Comparison of ENCODE assay signal across 24 cellular contexts in the genomic region with DNA sequence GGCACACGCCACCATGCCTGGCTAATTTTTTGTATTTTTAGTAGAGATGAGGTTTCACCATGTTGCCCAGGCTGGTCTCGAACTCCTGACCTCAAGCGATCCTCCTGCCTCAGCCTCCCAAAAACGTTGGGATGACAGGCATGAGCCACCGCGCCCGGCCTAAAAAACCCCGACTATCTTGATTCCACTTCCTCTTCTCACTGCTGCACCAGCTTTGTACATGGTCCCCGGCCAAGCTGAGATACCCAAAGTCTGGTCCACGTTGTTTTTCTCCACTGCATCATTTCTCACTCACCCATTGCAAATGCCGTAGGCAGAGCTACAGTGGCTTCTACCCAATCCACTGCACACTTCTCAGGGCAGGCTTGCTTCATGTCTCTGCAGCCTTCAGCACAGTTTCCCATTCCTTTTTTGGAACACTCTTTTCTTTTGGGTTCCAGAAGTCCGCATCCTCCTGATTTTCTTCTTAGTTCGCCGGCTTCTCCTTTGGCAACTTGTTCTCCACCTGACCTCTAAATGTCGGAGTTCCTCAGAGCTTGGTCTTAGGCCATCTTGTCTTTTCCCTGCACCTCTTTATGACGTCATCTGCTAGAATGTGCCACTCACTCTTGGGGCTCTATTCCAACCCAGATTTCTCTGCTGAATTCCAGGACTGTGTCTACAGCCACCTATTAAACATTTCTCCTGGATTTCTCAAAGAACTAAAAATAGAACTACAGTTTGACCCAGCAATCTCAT. TPM values are rescaled to one million over a fixed set of nuclear protein-coding genes. Genes with fewer than 3 reads are reported as not detected.
DNase-seq lines count a peak whose midpoint lies in the region; ATAC-seq and TF ChIP-seq lines count a peak whose summit lies in the region.
"Had no signal": no experiment of that assay in that cellular context is flagged by ENCODE, and none has a peak within 500 bp of the region (broad histone marks: within the 10 kb centered on the region; RNA-seq: fewer than 3 reads in every experiment).

No MANE protein-coding gene starts in this region.

- no peak overlapping the region for H3K27ac Mint-ChIP-seq in natural killer cell treated with Interleukin-12 subunit alpha and Interleukin-12 subunit beta and Interleukin-15 and Interleukin-18, amount 100 ng/mL, for 72 hours
- H3K27ac Mint-ChIP-seq in natural killer cell (no peak overlapping the region), memory B cell (no peak overlapping the region)
- no peak overlapping the region for H3K27ac Mint-ChIP-seq in stimulated activated naive CD8-positive, alpha-beta T cell treated with anti-CD3 and anti-CD28 coated beads, Interleukin-15, amount 100 ng/mL, for 72 hours

- no peaks in the 10 kb centered on the region for H3K4me1 Mint-ChIP-seq in natural killer cell treated with Interleukin-12 subunit alpha and Interleukin-12 subunit beta and Interleukin-15 and Interleukin-18, amount 100 ng/mL, for 72 hours (ENCODE audit: low read depth in 2 of 2)
- H3K4me1 Mint-ChIP-seq in natural killer cell (no peaks in the 10 kb centered on the region), memory B cell (peaks cover 5% of the 10 kb centered on the region)
- H3K4me1 Mint-ChIP-seq in stimulated activated naive CD8-positive, alpha-beta T cell treated with anti-CD3 and anti-CD28 coated beads, Interleukin-15, amount 100 ng/mL, for 72 hours = peaks cover under 1% of the 10 kb centered on the region
- H3K4me1 Mint-ChIP-seq: CD8-positive, alpha-beta memory T cell had no signal

- no peak for ATAC-seq in natural killer cell treated with Interleukin-12 subunit alpha and Interleukin-12 subunit beta and Interleukin-15 and Interleukin-18, amount 100 ng/mL, for 72 hours
- no peak for ATAC-seq in natural killer cell
- ATAC-seq in memory B cell (ENCODE audit: low read depth) = peak; percentile 59
- no peak for ATAC-seq in stimulated activated naive CD8-positive, alpha-beta T cell treated with anti-CD3 and anti-CD28 coated beads, Interleukin-15, amount 100 ng/mL, for 72 hours
- ATAC-seq in GM21515 (IDR thresholded peaks at IDR 0.05; ENCODE audit: unreplicated experiment) = no peak
- ATAC-seq: Right ventricle myocardium inferior had no signal

- H3K27me3 Mint-ChIP-seq in natural killer cell treated with Interleukin-12 subunit alpha and Interleukin-12 subunit beta and Interleukin-15 and Interleukin-18, amount 100 ng/mL, for 72 hours = peaks cover 0 to 8% of the 10 kb centered on the region in 2 donors
- H3K27me3 Mint-ChIP-seq in natural killer cell (ENCODE audit: low read depth in 2 of 2) (no peaks in the 10 kb centered on the region), memory B cell (peaks cover 6% of the 10 kb centered on the region)
- H3K27me3 Mint-ChIP-seq in stimulated activated naive CD8-positive, alpha-beta T cell treated with anti-CD3 and anti-CD28 coated beads, Interleukin-15, amount 100 ng/mL, for 72 hours = no peaks in the 10 kb centered on the region
- H3K27me3 Mint-ChIP-seq: CD8-positive, alpha-beta memory T cell had no signal

- H3K4me3 Mint-ChIP-seq in natural killer cell treated with Interleukin-12 subunit alpha and Interleukin-12 subunit beta and Interleukin-15 and Interleukin-18, amount 100 ng/mL, for 72 hours = no peak overlapping the region
- H3K4me3 Mint-ChIP-seq in natural killer cell = no peak overlapping the region
- H3K4me3 Mint-ChIP-seq in memory B cell = no peak overlapping the region
- H3K4me3 Mint-ChIP-seq in stimulated activated naive CD8-positive, alpha-beta T cell treated with anti-CD3 and anti-CD28 coated beads, Interleukin-15, amount 100 ng/mL, for 72 hours = no peak overlapping the region
- H3K4me3 Mint-ChIP-seq: H9 had no signal

- no peaks in the 10 kb centered on the region for H3K36me3 Mint-ChIP-seq in natural killer cell treated with Interleukin-12 subunit alpha and Interleukin-12 subunit beta and Interleukin-15 and Interleukin-18, amount 100 ng/mL, for 72 hours
- H3K36me3 Mint-ChIP-seq in natural killer cell (no peaks in the 10 kb centered on the region), memory B cell (no peaks in the 10 kb centered on the region)
- H3K36me3 Mint-ChIP-seq: CD8-positive, alpha-beta memory T cell had no signal

- DNase-seq in natural killer cell treated with Interleukin-12 subunit alpha and Interleukin-12 subunit beta and Interleukin-15 and Interleukin-18, amount 100 ng/mL, for 72 hours (ENCODE audit: low spot score) = peak; percentile 29
- DNase-seq in natural killer cell (no peak), RPMI8226 (peak; percentile 54), memory B cell (ENCODE audit: low spot score in 2 of 2) (no peak)
- DNase-seq in stimulated activated naive CD8-positive, alpha-beta T cell treated with anti-CD3 and anti-CD28 coated beads, Interleukin-15, amount 100 ng/mL, for 72 hours = no peak
- DNase-seq in activated naive CD4-positive, alpha-beta T cell (lab: John Stamatoyannopoulos, UW) = no peak
- DNase-seq: 8988T; C1 segment of cervical spinal cord; CD8-positive, alpha-beta memory T cell; GDM1; GM23248; H9; MG63; NCI-H1105 treated with DMSO at 0.1 percent for 48 hours; NCI-H2029 treated with DMSO at 0.1 percent for 48 hours; NCI-H345; NCI-H524; NCI-H774; OCI-M1 had no signal

- intact Hi-C loops in natural killer cell (cut with micrococcal nuclease) = no loop called here

- TF ChIP-seq CTCF in natural killer cell (IDR thresholded peaks at IDR 0.05) = no peak

- H3K9me3 Mint-ChIP-seq in natural killer cell treated with Interleukin-12 subunit alpha and Interleukin-12 subunit beta and Interleukin-15 and Interleukin-18, amount 100 ng/mL, for 72 hours = no peaks in the 10 kb centered on the region
- H3K9me3 Mint-ChIP-seq in natural killer cell (no peaks in the 10 kb centered on the region), memory B cell (peaks cover 1% of the 10 kb centered on the region)
- H3K9me3 Mint-ChIP-seq in stimulated activated naive CD8-positive, alpha-beta T cell treated with anti-CD3 and anti-CD28 coated beads, Interleukin-15, amount 100 ng/mL, for 72 hours = peaks cover 0 to 4% of the 10 kb centered on the region in 2 donors
- H3K9me3 Mint-ChIP-seq: CD8-positive, alpha-beta memory T cell; H9 had no signal

RNA-seq across cellular contexts. Expression of a gene that starts 6.0 kb away (rescaled TPM):
- total RNA-seq in natural killer cell treated with Interleukin-12 subunit alpha and Interleukin-12 subunit beta and Interleukin-15 and Interleukin-18, amount 100 ng/mL, for 72 hours = 100 to 1,000 TPM; 345 to 348 TPM
- 100 to 1,000 TPM; 194 to 227 (median 212) TPM for total RNA-seq in natural killer cell

RNA-seq across cellular contexts. Expression of a gene that starts 11.3 kb away (rescaled TPM):
- total RNA-seq in natural killer cell treated with Interleukin-12 subunit alpha and Interleukin-12 subunit beta and Interleukin-15 and Interleukin-18, amount 100 ng/mL, for 72 hours = not detected
- not detected for total RNA-seq in natural killer cell
- total RNA-seq: CD8-positive, alpha-beta memory T cell; Daoy; GM23248; LHCN-M2; Right ventricle myocardium inferior; SJSA1 had no signal

RNA-seq across cellular contexts. Expression of a gene that starts 26.1 kb away (rescaled TPM):
- total RNA-seq in natural killer cell treated with Interleukin-12 subunit alpha and Interleukin-12 subunit beta and Interleukin-15 and Interleukin-18, amount 100 ng/mL, for 72 hours = 10 to 100 TPM; 10.1 to 34.1 TPM
- 10 to 100 TPM in 2 of 3 donors, 1 to 10 TPM in 1; 9.8 to 13.8 (median 12.0) TPM for total RNA-seq in natural killer cell
- total RNA-seq: SJSA1 had no signal

RNA-seq across cellular contexts. Expression of a gene that starts 26.6 kb away (rescaled TPM):
- 10 to 100 TPM; 28.5 to 72.1 TPM for total RNA-seq in natural killer cell treated with Interleukin-12 subunit alpha and Interleukin-12 subunit beta and Interleukin-15 and Interleukin-18, amount 100 ng/mL, for 72 hours
- total RNA-seq in natural killer cell = 100 to 1,000 TPM in 2 of 3 donors, 10 to 100 TPM in 1; 92.0 to 102 (median 101) TPM

RNA-seq across cellular contexts. Expression of a gene that starts 38.4 kb away (rescaled TPM):
- 10 to 100 TPM; 46.6 to 64.9 TPM for total RNA-seq in natural killer cell treated with Interleukin-12 subunit alpha and Interleukin-12 subunit beta and Interleukin-15 and Interleukin-18, amount 100 ng/mL, for 72 hours
- 10 to 100 TPM; 17.6 to 22.1 (median 17.6) TPM for total RNA-seq in natural killer cell

Comparison
In these comparisons a context has a peak if more than half of its experiments do, and no peak if none do; other contexts are left out.
1. DNase-seq: peak in natural killer cell treated with Interleukin-12 subunit alpha and Interleukin-12 subunit beta and Interleukin-15 and Interleukin-18, amount 100 ng/mL, for 72 hours (single experiment) and RPMI8226 (single experiment); none in natural killer cell (single experiment), memory B cell (0 of 2), stimulated activated naive CD8-positive, alpha-beta T cell treated with anti-CD3 and anti-CD28 coated beads, Interleukin-15, amount 100 ng/mL, for 72 hours (0 of 2) and activated naive CD4-positive, alpha-beta T cell (0 of 4).